ENCODE assay signal across 1 cellular context in genomic region chr10:129604333-129605032, GRCh38.
TF ChIP-seq lines count a peak whose summit lies in the region.

No MANE protein-coding gene starts in this region.

TF ChIP-seq in GM12878, 131 proteins besides CTCF, POLR2A, EP300 and RAD21 (continued from another document):
- TF ChIP-seq NKRF (conservative IDR thresholded peaks at IDR 0.05) (no peak), NR2F1 (conservative IDR thresholded peaks at IDR 0.05) (0 out of 2 replicates have a peak, but pooled peaks have one; percentile 8), RUNX3 (IDR thresholded peaks at IDR 0.05; ENCODE audit: low read length) (peak; percentile 91), TCF12 (IDR thresholded peaks at IDR 0.05; ENCODE audit: low read depth, low read length) (no peak), RBBP5 (conservative IDR thresholded peaks at IDR 0.05) (no peak), ASH2L (IDR thresholded peaks at IDR 0.05; ENCODE audit: borderline replicate concordance, low read depth) (no peak), EGR1 (IDR thresholded peaks at IDR 0.05; ENCODE audit: borderline replicate concordance in 1 of 2, low read depth in 2 of 2, low read length in 2 of 2) (0 out of 3 replicates have a peak, but pooled peaks of 1 of the 2 experiments have one; percentile 25), TCF7 (IDR thresholded peaks at IDR 0.05; ENCODE audit: borderline replicate concordance) (peak; percentile 53; the same call in 1 of the 2 replicates), BHLHE40 (IDR thresholded peaks at IDR 0.05; ENCODE audit: borderline replicate concordance in 1 of 2, low read depth in 2 of 2, low read length in 1 of 2) (peak; percentile 78 to 87), ZBED1 (IDR thresholded peaks at IDR 0.05; ENCODE audit: borderline replicate concordance) (no peak), CREB1 (IDR thresholded peaks at IDR 0.05; ENCODE audit: low read depth) (0 out of 2 replicates have a peak, but pooled peaks have one; percentile 18)
- TF ChIP-seq, protein P1, sequence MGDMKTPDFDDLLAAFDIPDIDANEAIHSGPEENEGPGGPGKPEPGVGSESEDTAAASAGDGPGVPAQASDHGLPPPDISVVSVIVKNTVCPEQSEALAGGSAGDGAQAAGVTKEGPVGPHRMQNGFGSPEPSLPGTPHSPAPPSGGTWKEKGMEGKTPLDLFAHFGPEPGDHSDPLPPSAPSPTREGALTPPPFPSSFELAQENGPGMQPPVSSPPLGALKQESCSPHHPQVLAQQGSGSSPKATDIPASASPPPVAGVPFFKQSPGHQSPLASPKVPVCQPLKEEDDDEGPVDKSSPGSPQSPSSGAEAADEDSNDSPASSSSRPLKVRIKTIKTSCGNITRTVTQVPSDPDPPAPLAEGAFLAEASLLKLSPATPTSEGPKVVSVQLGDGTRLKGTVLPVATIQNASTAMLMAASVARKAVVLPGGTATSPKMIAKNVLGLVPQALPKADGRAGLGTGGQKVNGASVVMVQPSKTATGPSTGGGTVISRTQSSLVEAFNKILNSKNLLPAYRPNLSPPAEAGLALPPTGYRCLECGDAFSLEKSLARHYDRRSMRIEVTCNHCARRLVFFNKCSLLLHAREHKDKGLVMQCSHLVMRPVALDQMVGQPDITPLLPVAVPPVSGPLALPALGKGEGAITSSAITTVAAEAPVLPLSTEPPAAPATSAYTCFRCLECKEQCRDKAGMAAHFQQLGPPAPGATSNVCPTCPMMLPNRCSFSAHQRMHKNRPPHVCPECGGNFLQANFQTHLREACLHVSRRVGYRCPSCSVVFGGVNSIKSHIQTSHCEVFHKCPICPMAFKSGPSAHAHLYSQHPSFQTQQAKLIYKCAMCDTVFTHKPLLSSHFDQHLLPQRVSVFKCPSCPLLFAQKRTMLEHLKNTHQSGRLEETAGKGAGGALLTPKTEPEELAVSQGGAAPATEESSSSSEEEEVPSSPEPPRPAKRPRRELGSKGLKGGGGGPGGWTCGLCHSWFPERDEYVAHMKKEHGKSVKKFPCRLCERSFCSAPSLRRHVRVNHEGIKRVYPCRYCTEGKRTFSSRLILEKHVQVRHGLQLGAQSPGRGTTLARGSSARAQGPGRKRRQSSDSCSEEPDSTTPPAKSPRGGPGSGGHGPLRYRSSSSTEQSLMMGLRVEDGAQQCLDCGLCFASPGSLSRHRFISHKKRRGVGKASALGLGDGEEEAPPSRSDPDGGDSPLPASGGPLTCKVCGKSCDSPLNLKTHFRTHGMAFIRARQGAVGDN (IDR thresholded peaks at IDR 0.05) = peak; percentile 40; the same call in 1 of the 2 replicates
